In the genomic region with DNA sequence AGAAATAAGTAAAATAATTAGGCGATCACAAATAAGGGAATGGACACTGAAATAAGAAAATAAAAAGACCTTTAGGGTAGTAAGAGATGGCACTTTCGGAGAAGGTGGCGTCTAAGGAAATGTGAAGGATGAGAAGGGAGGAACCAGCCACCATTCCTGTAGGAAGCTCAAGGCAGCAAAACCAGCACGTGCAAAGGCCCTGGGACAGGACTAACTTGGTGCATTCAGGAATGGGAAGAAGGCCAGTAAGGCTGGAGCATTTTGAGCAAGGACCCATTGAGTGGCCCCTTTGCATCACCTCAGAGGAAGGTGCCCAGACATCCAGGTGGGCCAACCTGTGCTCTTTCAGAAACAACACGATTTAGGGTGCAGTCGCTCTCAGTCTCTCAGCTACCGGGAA, we compare ENCODE assay signal across 10 cellular contexts. TPM values are rescaled to one million over a fixed set of nuclear protein-coding genes. Genes with fewer than 3 reads are reported as not detected.
DNase-seq lines count a peak whose midpoint lies in the region; ATAC-seq, FAIRE-seq and TF ChIP-seq lines count a peak whose summit lies in the region.
"Had no signal": no experiment of that assay in that cellular context is flagged by ENCODE, and none has a peak within 500 bp of the region (broad histone marks: within the 10 kb centered on the region; RNA-seq: fewer than 3 reads in every experiment).

No MANE protein-coding gene starts in this region.

- CTCF ChIA-PET in Panc1 (lab: Charles Lee): no interaction called here

- ATAC-seq in Panc1 (no peak), gastrocnemius medialis (no peak), HG02610 (IDR thresholded peaks at IDR 0.05; ENCODE audit: unreplicated experiment) (no peak)

- H3K4me1 ChIP-seq in Panc1 (ENCODE audit: control insufficient read depth, insufficient read depth, low read length) (peaks cover 40% of the 10 kb centered on the region), gastrocnemius medialis (peaks cover 32 to 39% of the 10 kb centered on the region in 2 donors)

- H3K27ac ChIP-seq in Panc1 (ENCODE audit: low read length) (peak overlapping the region; percentile 64), gastrocnemius medialis (peak overlapping the region in 3 of 4 donors; percentile 84 to 85 (median 84))

- no peak for FAIRE-seq in GM12892 (lab: Jason Lieb, UNC)
- FAIRE-seq: GM19239, TTC549 had no signal

- peaks cover 65% of the 10 kb centered on the region for H3K4me1 Mint-ChIP-seq in T-helper 1 cell treated with Interleukin-12 subunit alpha and Interleukin-12 subunit beta and Interleukin-4 antibody, amounts not matched to agents 30 μg/mL and 1 μg/mL, for 36 hours (ENCODE audit: low read depth)
- peaks cover 32% of the 10 kb centered on the region for H3K4me1 Mint-ChIP-seq in endothelial cell (ENCODE audit: unreplicated experiment)

- DNase-seq in T-helper 1 cell: no peak
- no peak for DNase-seq in Panc1 (ENCODE audit: low read depth, low spot score)
- DNase-seq in endothelial cell (ENCODE audit: low spot score): no peak
- DNase-seq in gastrocnemius medialis: no peak
- DNase-seq in cerebellar cortex (ENCODE audit: low spot score): no peak
- DNase-seq in GM12892 (ENCODE audit: insufficient read length): no peak

- TF ChIP-seq CTCF in Panc1 (IDR thresholded peaks at IDR 0.05) (no peak), endothelial cell (IDR thresholded peaks at IDR 0.05; ENCODE audit: unreplicated experiment) (no peak), gastrocnemius medialis (IDR thresholded peaks at IDR 0.05 in 4 of 5, conservative IDR thresholded peaks at IDR 0.05 in 1 of 5) (no peak)

- peaks cover 4% of the 10 kb centered on the region for H3K9me3 Mint-ChIP-seq in T-helper 1 cell treated with Interleukin-12 subunit alpha and Interleukin-12 subunit beta and Interleukin-4 antibody, amounts not matched to agents 30 μg/mL and 1 μg/mL, for 36 hours
- H3K9me3 Mint-ChIP-seq in endothelial cell (ENCODE audit: unreplicated experiment): no peaks in the 10 kb centered on the region

- BruUV-seq in Panc1 (replicated peaks; lab: Mats Ljungman, UMichigan): no TSS peak

- POLR2A ChIA-PET in Panc1 (lab: Charles Lee): no interaction called here

- peak overlapping the region; percentile 90 for H3K4me3 Mint-ChIP-seq in T-helper 1 cell treated with Interleukin-12 subunit alpha and Interleukin-12 subunit beta and Interleukin-4 antibody, amounts not matched to agents 30 μg/mL and 1 μg/mL, for 36 hours
- H3K4me3 Mint-ChIP-seq in endothelial cell (ENCODE audit: unreplicated experiment): peak overlapping the region; percentile 90

- H3K27ac Mint-ChIP-seq in T-helper 1 cell treated with Interleukin-12 subunit alpha and Interleukin-12 subunit beta and Interleukin-4 antibody, amounts not matched to agents 30 μg/mL and 1 μg/mL, for 36 hours: peak overlapping the region; percentile 95
- H3K27ac Mint-ChIP-seq in endothelial cell (ENCODE audit: unreplicated experiment): peak overlapping the region; percentile 78

- H3K36me3 ChIP-seq in Panc1 (ENCODE audit: control insufficient read depth, insufficient read depth, low read length): peaks cover 2% of the 10 kb centered on the region
- no peaks in the 10 kb centered on the region for H3K36me3 ChIP-seq in gastrocnemius medialis

- intact Hi-C loops in Panc1 (cut with micrococcal nuclease; ENCODE audit: unreplicated experiment) (loop anchor here (5.0 kb wide), 1 partner anchor 46 kb away; no protein-coding TSS in a partner anchor), gastrocnemius medialis (cut with DNase I; ENCODE audit: low total_unique reads) (loop anchor here (2.0 kb wide), 2 partner anchors 26 to 78 kb away; a partner anchor contains a TSS)

- peaks cover 23% of the 10 kb centered on the region for H3K36me3 Mint-ChIP-seq in T-helper 1 cell treated with Interleukin-12 subunit alpha and Interleukin-12 subunit beta and Interleukin-4 antibody, amounts not matched to agents 30 μg/mL and 1 μg/mL, for 36 hours (ENCODE audit: low read depth)
- peaks cover 6% of the 10 kb centered on the region for H3K36me3 Mint-ChIP-seq in endothelial cell (ENCODE audit: low read depth, unreplicated experiment)

- H3K27me3 Mint-ChIP-seq in T-helper 1 cell treated with Interleukin-12 subunit alpha and Interleukin-12 subunit beta and Interleukin-4 antibody, amounts not matched to agents 30 μg/mL and 1 μg/mL, for 36 hours (ENCODE audit: low read depth): no peaks in the 10 kb centered on the region
- peaks cover 10% of the 10 kb centered on the region for H3K27me3 Mint-ChIP-seq in endothelial cell (ENCODE audit: unreplicated experiment)

- TF ChIP-seq POLR2A in gastrocnemius medialis (IDR thresholded peaks at IDR 0.05): no peak
- TF ChIP-seq POLR2A in GM12892 (IDR thresholded peaks at IDR 0.05; ENCODE audit: low read depth, low read length): no peak

- H3K9me3 ChIP-seq in Panc1 (ENCODE audit: control insufficient read depth, insufficient read depth, low read depth, low read length) (no peaks in the 10 kb centered on the region), gastrocnemius medialis (no peaks in the 10 kb centered on the region)

- H3K27me3 ChIP-seq in Panc1 (ENCODE audit: control insufficient read depth, insufficient read depth, low read length): no peaks in the 10 kb centered on the region
- no peaks in the 10 kb centered on the region for H3K27me3 ChIP-seq in gastrocnemius medialis

- H3K4me3 ChIP-seq in Panc1 (ENCODE audit: low read depth in 2 of 2, low read length in 2 of 2) (peak overlapping the region; percentile 78 to 91; a peak in 2 of 4 replicates), gastrocnemius medialis (no peak overlapping the region)

- in situ Hi-C loops in Panc1 (cut with HindIII; ENCODE audit: low pct_unique_long_range_greater_than_20kb, low sequenced_read_pairs) (no loop called here), gastrocnemius medialis (cut with MboI; ENCODE audit: low sequenced_read_pairs in 4 of 4) (no loop called here)

RNA-seq across cellular contexts. Expression of a gene that starts 0.7 kb away (rescaled TPM):
- total RNA-seq in Panc1 (2021; ENCODE audit: unreplicated experiment) (76.7 TPM), endothelial cell (ENCODE audit: unreplicated experiment) (13.8 TPM), gastrocnemius medialis (1 to 10 TPM; 4.8 to 8.2 (median 7.6) TPM)
- polyA plus RNA-seq in Panc1 (2012; ENCODE audit: insufficient read length): 70.8 TPM
- polyA plus RNA-seq in GM12892 (2012; ENCODE audit: missing spikeins): 5.5 TPM

Comparison
In these comparisons a context has a peak if more than half of its experiments do, and no peak if none do; other contexts are left out.
1. H3K4me3 ChIP-seq: peak in Panc1 (2 of 2); none in gastrocnemius medialis (0 of 4).